In the genomic region with DNA sequence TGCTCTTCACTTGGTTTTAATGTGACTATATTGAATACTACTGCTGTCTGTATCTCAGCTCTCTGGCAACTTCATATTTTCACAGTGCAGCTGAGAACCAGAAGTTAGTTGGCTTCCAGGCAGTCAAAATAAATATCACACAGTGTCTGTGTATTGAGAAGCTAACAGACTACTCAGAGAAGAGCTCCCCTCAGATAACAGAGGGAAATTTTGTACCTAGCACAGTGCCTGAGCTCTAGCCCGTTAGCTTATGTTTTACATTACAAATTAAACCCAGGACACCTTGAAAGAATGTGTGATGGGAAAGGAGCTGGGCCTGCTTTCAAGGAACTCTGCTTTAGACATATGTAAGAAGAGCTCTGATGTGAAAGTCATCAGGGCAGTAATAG, we compare ENCODE assay signal across 1 cellular context.
TF ChIP-seq lines count a peak whose summit lies in the region.

No MANE protein-coding gene starts in this region.

TF ChIP-seq in K562, 482 proteins besides CTCF, POLR2A, EP300 and RAD21 (continued from another document):
- TF ChIP-seq, protein P1, sequence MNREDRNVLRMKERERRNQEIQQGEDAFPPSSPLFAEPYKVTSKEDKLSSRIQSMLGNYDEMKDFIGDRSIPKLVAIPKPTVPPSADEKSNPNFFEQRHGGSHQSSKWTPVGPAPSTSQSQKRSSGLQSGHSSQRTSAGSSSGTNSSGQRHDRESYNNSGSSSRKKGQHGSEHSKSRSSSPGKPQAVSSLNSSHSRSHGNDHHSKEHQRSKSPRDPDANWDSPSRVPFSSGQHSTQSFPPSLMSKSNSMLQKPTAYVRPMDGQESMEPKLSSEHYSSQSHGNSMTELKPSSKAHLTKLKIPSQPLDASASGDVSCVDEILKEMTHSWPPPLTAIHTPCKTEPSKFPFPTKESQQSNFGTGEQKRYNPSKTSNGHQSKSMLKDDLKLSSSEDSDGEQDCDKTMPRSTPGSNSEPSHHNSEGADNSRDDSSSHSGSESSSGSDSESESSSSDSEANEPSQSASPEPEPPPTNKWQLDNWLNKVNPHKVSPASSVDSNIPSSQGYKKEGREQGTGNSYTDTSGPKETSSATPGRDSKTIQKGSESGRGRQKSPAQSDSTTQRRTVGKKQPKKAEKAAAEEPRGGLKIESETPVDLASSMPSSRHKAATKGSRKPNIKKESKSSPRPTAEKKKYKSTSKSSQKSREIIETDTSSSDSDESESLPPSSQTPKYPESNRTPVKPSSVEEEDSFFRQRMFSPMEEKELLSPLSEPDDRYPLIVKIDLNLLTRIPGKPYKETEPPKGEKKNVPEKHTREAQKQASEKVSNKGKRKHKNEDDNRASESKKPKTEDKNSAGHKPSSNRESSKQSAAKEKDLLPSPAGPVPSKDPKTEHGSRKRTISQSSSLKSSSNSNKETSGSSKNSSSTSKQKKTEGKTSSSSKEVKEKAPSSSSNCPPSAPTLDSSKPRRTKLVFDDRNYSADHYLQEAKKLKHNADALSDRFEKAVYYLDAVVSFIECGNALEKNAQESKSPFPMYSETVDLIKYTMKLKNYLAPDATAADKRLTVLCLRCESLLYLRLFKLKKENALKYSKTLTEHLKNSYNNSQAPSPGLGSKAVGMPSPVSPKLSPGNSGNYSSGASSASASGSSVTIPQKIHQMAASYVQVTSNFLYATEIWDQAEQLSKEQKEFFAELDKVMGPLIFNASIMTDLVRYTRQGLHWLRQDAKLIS (CRISPR knock-in tag; IDR thresholded peaks at IDR 0.05) = no peak
- TF ChIP-seq, protein P2, sequence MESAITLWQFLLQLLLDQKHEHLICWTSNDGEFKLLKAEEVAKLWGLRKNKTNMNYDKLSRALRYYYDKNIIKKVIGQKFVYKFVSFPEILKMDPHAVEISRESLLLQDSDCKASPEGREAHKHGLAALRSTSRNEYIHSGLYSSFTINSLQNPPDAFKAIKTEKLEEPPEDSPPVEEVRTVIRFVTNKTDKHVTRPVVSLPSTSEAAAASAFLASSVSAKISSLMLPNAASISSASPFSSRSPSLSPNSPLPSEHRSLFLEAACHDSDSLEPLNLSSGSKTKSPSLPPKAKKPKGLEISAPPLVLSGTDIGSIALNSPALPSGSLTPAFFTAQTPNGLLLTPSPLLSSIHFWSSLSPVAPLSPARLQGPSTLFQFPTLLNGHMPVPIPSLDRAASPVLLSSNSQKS (CRISPR knock-in tag; IDR thresholded peaks at IDR 0.05) = no peak
- no peak for TF ChIP-seq FIP1L1 (IDR thresholded peaks at IDR 0.05; ENCODE audit: low read depth, low read length, poor library complexity, severe bottlenecking)
- no peak for TF ChIP-seq TBP (optimal IDR thresholded peaks at IDR 0.05; ENCODE audit: low read depth, low read length)
- no peak for TF ChIP-seq IFI16 (CRISPR knock-in tag; IDR thresholded peaks at IDR 0.05)
- TF ChIP-seq ZNF263 (CRISPR knock-in tag; IDR thresholded peaks at IDR 0.05; ENCODE audit: borderline replicate concordance) = no peak
- no peak for TF ChIP-seq XRCC4 (IDR thresholded peaks at IDR 0.05; ENCODE audit: extremely low read depth, insufficient read depth, insufficient read length)
- no peak for TF ChIP-seq TAF1 (IDR thresholded peaks at IDR 0.05; ENCODE audit: control insufficient read depth, extremely low read depth, insufficient read depth, low read length, severe bottlenecking)
- TF ChIP-seq, protein P3, sequence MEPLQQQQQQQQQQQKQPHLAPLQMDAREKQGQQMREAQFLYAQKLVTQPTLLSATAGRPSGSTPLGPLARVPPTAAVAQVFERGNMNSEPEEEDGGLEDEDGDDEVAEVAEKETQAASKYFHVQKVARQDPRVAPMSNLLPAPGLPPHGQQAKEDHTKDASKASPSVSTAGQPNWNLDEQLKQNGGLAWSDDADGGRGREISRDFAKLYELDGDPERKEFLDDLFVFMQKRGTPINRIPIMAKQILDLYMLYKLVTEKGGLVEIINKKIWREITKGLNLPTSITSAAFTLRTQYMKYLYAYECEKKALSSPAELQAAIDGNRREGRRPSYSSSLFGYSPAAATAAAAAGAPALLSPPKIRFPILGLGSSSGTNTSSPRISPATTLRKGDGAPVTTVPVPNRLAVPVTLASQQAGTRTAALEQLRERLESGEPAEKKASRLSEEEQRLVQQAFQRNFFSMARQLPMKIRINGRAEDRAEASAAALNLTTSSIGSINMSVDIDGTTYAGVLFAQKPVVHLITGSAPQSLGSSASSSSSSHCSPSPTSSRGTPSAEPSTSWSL (CRISPR knock-in tag; IDR thresholded peaks at IDR 0.05; ENCODE audit: borderline replicate concordance) = no peak
- TF ChIP-seq ZNF217 (CRISPR knock-in tag; IDR thresholded peaks at IDR 0.05) = no peak
- TF ChIP-seq PHTF2 (CRISPR knock-in tag; IDR thresholded peaks at IDR 0.05) = no peak
